34 cellular contexts compared by ENCODE assay signal in the genomic region with DNA sequence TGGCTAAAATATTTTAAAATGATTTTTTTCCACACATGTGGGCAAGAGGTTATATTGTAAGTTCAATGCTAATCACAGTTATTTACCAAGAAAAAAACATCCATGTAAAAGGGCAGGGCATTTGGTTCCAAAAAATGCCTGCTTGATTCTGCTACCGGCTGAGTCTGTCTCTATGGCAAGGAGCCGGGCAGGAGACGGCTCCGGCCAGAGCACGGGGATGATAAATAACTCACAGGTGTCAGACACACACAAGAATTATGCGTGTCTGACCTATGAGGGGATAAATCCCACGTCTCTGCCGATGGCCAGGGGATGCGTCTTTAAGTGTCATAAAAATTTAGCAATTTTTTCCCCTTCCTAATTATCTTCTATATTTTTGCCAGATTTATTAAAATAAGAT.
"Had no signal": no experiment of that assay in that cellular context is flagged by ENCODE, and none has a peak within 500 bp of the region (broad histone marks: within the 10 kb centered on the region; RNA-seq: fewer than 3 reads in every experiment).

No MANE protein-coding gene starts in this region.

- H3K27me3 Mint-ChIP-seq: activated B cell treated with CpG ODN at 0.5 μM for 24 hours; activated CD4-positive, alpha-beta T cell treated with anti-CD3 and anti-CD28 coated beads, Interleukin-2, amount 10 ng/mL, durations not matched to agents 24 days and 14 days; activated naive CD4-positive, alpha-beta T cell treated with anti-CD3 and anti-CD28 coated beads, Interleukin-2, amount 10 ng/mL, durations not matched to agents 7 days and 5 days; central memory CD8-positive, alpha-beta T cell had no signal

- H3K4me3 ChIP-seq: adrenal gland, body of pancreas, cardiac muscle cell had no signal

- H3K27ac ChIP-seq: adrenal gland, body of pancreas, brain microvascular endothelial cell, cardiac muscle cell, VCaP had no signal

- H3K4me1 Mint-ChIP-seq: activated B cell treated with CpG ODN at 0.5 μM for 24 hours; activated CD4-positive, alpha-beta T cell treated with anti-CD3 and anti-CD28 coated beads, Interleukin-2, amount 10 ng/mL, durations not matched to agents 24 days and 14 days; activated naive CD4-positive, alpha-beta T cell treated with anti-CD3 and anti-CD28 coated beads, Interleukin-2, amount 10 ng/mL, durations not matched to agents 7 days and 5 days; activated naive CD4-positive, alpha-beta T cell treated with anti-CD3 and anti-CD28 coated beads, Interleukin-2, amount 50 U/mL, for 24 hours; activated T-helper 17 cell treated with anti-CD3 and anti-CD28 coated beads, Interleukin-2, amount 50 U/mL, for 72 hours; central memory CD8-positive, alpha-beta T cell had no signal

- H3K9me3 ChIP-seq: adrenal gland had no signal

- H3K27ac Mint-ChIP-seq: activated B cell treated with CpG ODN at 0.5 μM for 24 hours; activated CD4-positive, alpha-beta memory T cell treated with anti-CD3 and anti-CD28 coated beads for 36 hours; activated CD4-positive, alpha-beta T cell treated with anti-CD3 and anti-CD28 coated beads, Interleukin-2, amount 10 ng/mL, durations not matched to agents 24 days and 14 days; activated CD8-positive, alpha-beta T cell treated with anti-CD3 and anti-CD28 coated beads for 36 hours; activated naive CD4-positive, alpha-beta T cell treated with anti-CD3 and anti-CD28 coated beads, Interleukin-2, amount 10 ng/mL, durations not matched to agents 7 days and 5 days; activated naive CD4-positive, alpha-beta T cell treated with anti-CD3 and anti-CD28 coated beads, Interleukin-2, amount 50 U/mL, for 24 hours; activated naive CD8-positive, alpha-beta T cell; activated T-cell treated with anti-CD3 and anti-CD28 coated beads, Interleukin-2, amount 50 U/mL, for 72 hours; activated T-helper 1 cell treated with anti-CD3 and anti-CD28 coated beads, Interleukin-12 subunit alpha, Interleukin-12 subunit beta, Interleukin-2, Interleukin-4 antibody, amounts not matched to agents 30 ng/mL and 10 ng/mL and 1 ng/mL, durations not matched to agents 14 hours and 24 hours and 36 hours; activated T-helper 17 cell treated with anti-CD3 and anti-CD28 coated beads, Interleukin-2, amount 50 U/mL, for 72 hours; T-helper 1 cell treated with Interleukin-12 subunit alpha and Interleukin-12 subunit beta and Interleukin-4 antibody, amounts not matched to agents 30 μg/mL and 1 μg/mL, for 36 hours; T-helper 2 cell treated with Interferon-gamma antibody and Interleukin-4, amounts not matched to agents 5 μg/mL and 100 μg/mL, for 36 hours had no signal

- H3K36me3 Mint-ChIP-seq: activated naive CD4-positive, alpha-beta T cell treated with anti-CD3 and anti-CD28 coated beads, Interleukin-2, amount 10 ng/mL, durations not matched to agents 7 days and 5 days; activated naive CD4-positive, alpha-beta T cell treated with anti-CD3 and anti-CD28 coated beads, Interleukin-2, amount 50 U/mL, for 24 hours; activated naive CD8-positive, alpha-beta T cell had no signal

- H3K4me3 Mint-ChIP-seq: activated B cell treated with CpG ODN at 0.5 μM for 24 hours; activated CD4-positive, alpha-beta memory T cell treated with anti-CD3 and anti-CD28 coated beads for 36 hours; activated CD4-positive, alpha-beta T cell treated with anti-CD3 and anti-CD28 coated beads, Interleukin-2, amount 10 ng/mL, durations not matched to agents 24 days and 14 days; activated CD8-positive, alpha-beta T cell treated with anti-CD3 and anti-CD28 coated beads for 36 hours; activated naive CD4-positive, alpha-beta T cell treated with anti-CD3 and anti-CD28 coated beads, Interleukin-2, amount 10 ng/mL, durations not matched to agents 7 days and 5 days; activated naive CD4-positive, alpha-beta T cell treated with anti-CD3 and anti-CD28 coated beads, Interleukin-2, amount 50 U/mL, for 24 hours; activated naive CD8-positive, alpha-beta T cell; activated T-cell treated with anti-CD3 and anti-CD28 coated beads, Interleukin-2, amount 50 U/mL, for 4 hours; activated T-cell treated with anti-CD3 and anti-CD28 coated beads, Interleukin-2, amount 50 U/mL, for 72 hours; activated T-helper 1 cell treated with anti-CD3 and anti-CD28 coated beads, Interleukin-12 subunit alpha, Interleukin-12 subunit beta, Interleukin-2, Interleukin-4 antibody, amounts not matched to agents 30 ng/mL and 10 ng/mL and 1 ng/mL, durations not matched to agents 14 hours and 24 hours and 36 hours; activated T-helper 17 cell treated with anti-CD3 and anti-CD28 coated beads, Interleukin-2, amount 50 U/mL, for 72 hours; central memory CD8-positive, alpha-beta T cell; T-helper 1 cell treated with Interleukin-12 subunit alpha and Interleukin-12 subunit beta and Interleukin-4 antibody, amounts not matched to agents 30 μg/mL and 1 μg/mL, for 36 hours; T-helper 2 cell treated with Interferon-gamma antibody and Interleukin-4, amounts not matched to agents 5 μg/mL and 100 μg/mL, for 36 hours had no signal

- DNase-seq: activated B cell treated with CpG ODN at 0.5 μM for 24 hours; activated CD4-positive, alpha-beta memory T cell treated with anti-CD3 and anti-CD28 coated beads for 36 hours; activated CD4-positive, alpha-beta T cell treated with anti-CD3 and anti-CD28 coated beads for 4 hours; activated CD4-positive, alpha-beta T cell treated with anti-CD3 and anti-CD28 coated beads, Interleukin-2, amount 10 ng/mL, durations not matched to agents 24 days and 14 days; activated CD4-positive, alpha-beta T cell treated with anti-CD3 and anti-CD28 coated beads, Interleukin-2, amount 50 U/mL, for 1 hour; activated CD4-positive, alpha-beta T cell treated with anti-CD3 and anti-CD28 coated beads, Interleukin-2, amount 50 U/mL, for 4 hours; activated CD4-positive, CD25-positive, alpha-beta regulatory T cell treated with anti-CD3 and anti-CD28 coated beads, Interleukin-2, amount 50 U/mL, for 72 hours; activated CD8-positive, alpha-beta memory T cell treated with anti-CD3 and anti-CD28 coated beads, Interleukin-2, amount 50 U/mL, for 4 hours; activated CD8-positive, alpha-beta T cell treated with anti-CD3 and anti-CD28 coated beads for 36 hours; activated effector memory CD4-positive, alpha-beta T cell treated with Interleukin-2 at 50 U/mL for 16 hours; activated gamma-delta T cell; activated naive CD4-positive, alpha-beta T cell treated with anti-CD3 and anti-CD28 coated beads, Interleukin-2, amount 10 ng/mL, durations not matched to agents 7 days and 5 days; activated naive CD4-positive, alpha-beta T cell treated with Interleukin-2 at 50 U/mL for 16 hours; activated T-cell treated with anti-CD3 and anti-CD28 coated beads for 4 hours; activated T-cell treated with anti-CD3 and anti-CD28 coated beads, Interleukin-2, amount 50 U/mL, for 1 hour; activated T-cell treated with anti-CD3 and anti-CD28 coated beads, Interleukin-2, amount 50 U/mL, for 4 hours; activated T-cell treated with anti-CD3 and anti-CD28 coated beads, Interleukin-2, amount 50 U/mL, for 72 hours; adrenal gland; amniotic stem cell; aorta; body of pancreas; brain microvascular endothelial cell; T-helper 1 cell; T-helper 2 cell; T-helper 9 cell had no signal

- H3K4me1 ChIP-seq: adrenal gland, body of pancreas had no signal

- H3K9me3 Mint-ChIP-seq: activated CD4-positive, alpha-beta T cell treated with anti-CD3 and anti-CD28 coated beads, Interleukin-2, amount 10 ng/mL, durations not matched to agents 24 days and 14 days had no signal

- H3K27me3 ChIP-seq: adrenal gland, body of pancreas, brain microvascular endothelial cell, cardiac muscle cell had no signal

- H3K36me3 ChIP-seq: adrenal gland, brain microvascular endothelial cell, cardiac muscle cell had no signal
